23 cellular contexts compared by ENCODE assay signal in the genomic region with DNA sequence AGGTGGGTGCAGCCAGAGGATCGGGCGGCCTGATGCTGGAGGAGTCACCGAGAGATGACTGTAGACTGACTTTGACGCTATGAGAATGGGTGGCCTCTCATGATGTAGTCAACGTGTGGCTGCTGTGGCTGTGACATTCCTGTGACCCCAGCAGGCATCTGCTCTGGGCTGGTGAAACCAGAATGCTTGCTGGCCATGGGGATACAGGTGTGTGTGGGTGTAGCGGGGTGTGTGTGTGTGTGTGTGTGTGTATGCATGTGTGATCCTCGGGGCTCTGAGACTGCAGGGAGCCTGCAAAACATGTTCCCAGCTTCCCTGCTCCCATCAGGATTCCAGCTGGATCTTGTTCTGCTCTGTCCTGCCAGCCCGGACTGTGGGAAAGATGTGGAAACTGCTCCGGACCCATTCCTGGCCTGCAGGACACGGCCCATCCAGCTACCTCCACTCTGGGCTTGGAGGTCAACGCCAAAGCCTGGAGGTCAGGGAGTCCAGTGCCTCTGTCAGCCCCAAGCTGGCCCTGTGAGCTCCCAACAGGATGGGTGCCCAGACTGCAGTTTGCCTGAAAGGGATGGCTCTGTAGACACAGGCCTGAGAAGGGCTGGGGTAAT. TPM values are rescaled to one million over a fixed set of nuclear protein-coding genes. Genes with fewer than 3 reads are reported as not detected.
DNase-seq lines count a peak whose midpoint lies in the region; ATAC-seq and TF ChIP-seq lines count a peak whose summit lies in the region.
"Had no signal": no experiment of that assay in that cellular context is flagged by ENCODE, and none has a peak within 500 bp of the region (broad histone marks: within the 10 kb centered on the region; RNA-seq: fewer than 3 reads in every experiment).

No MANE protein-coding gene starts in this region.

- H3K4me1 ChIP-seq in RWPE2 (ENCODE audit: insufficient read depth, poor library complexity, severe bottlenecking) (peaks cover 7% of the 10 kb centered on the region), endodermal cell (ENCODE audit: control insufficient read depth, insufficient read depth, low read length) (no peaks in the 10 kb centered on the region), adrenal gland (replicated peaks in 1 of 2) (no peaks in the 10 kb centered on the region), gastrocnemius medialis (no peaks in the 10 kb centered on the region)
- H3K4me1 ChIP-seq: SJCRH30 had no signal

- TF ChIP-seq CTCF in GM12865 (IDR thresholded peaks at IDR 0.05; ENCODE audit: insufficient read depth, low read depth, low read length, missing control alignments) (no peak), RWPE2 (IDR thresholded peaks at IDR 0.05; ENCODE audit: poor library complexity, severe bottlenecking) (no peak), endodermal cell (conservative IDR thresholded peaks at IDR 0.05) (no peak), neural crest cell (conservative IDR thresholded peaks at IDR 0.05) (no peak), foreskin fibroblast (IDR thresholded peaks at IDR 0.05; ENCODE audit: low read depth, low read length) (no peak), adrenal gland (IDR thresholded peaks at IDR 0.05) (no peak), gastrocnemius medialis (IDR thresholded peaks at IDR 0.05 in 4 of 5, conservative IDR thresholded peaks at IDR 0.05 in 1 of 5) (no peak)

- no peak for TF ChIP-seq POLR2A in adrenal gland (IDR thresholded peaks at IDR 0.05)
- TF ChIP-seq POLR2A in gastrocnemius medialis (IDR thresholded peaks at IDR 0.05): no peak

- ATAC-seq in RWPE2 (ENCODE audit: low read depth) (no peak), gastrocnemius medialis (no peak)
- ATAC-seq: Panc1 had no signal

- H3K4me3 ChIP-seq in GM12865 (ENCODE audit: low read depth, low read length) (no peak overlapping the region), RWPE2 (ENCODE audit: severe bottlenecking) (no peak overlapping the region), endodermal cell (ENCODE audit: low read length) (no peak overlapping the region), foreskin fibroblast (ENCODE audit: low read depth in 1 of 2, low read length in 2 of 2) (no peak overlapping the region), adrenal gland (no peak overlapping the region), gastrocnemius medialis (no peak overlapping the region)
- H3K4me3 ChIP-seq: BLaER1 treated with 17β-estradiol and CSF1 and Interleukin-3, amounts not matched to agents 10 nM and 100 nM; SJCRH30 had no signal

- no peaks in the 10 kb centered on the region for H3K9me3 Mint-ChIP-seq in endodermal cell
- no peaks in the 10 kb centered on the region for H3K9me3 Mint-ChIP-seq in neural crest cell
- H3K9me3 Mint-ChIP-seq: CD4-positive, alpha-beta memory T cell had no signal

- H3K27me3 ChIP-seq in RWPE2 (ENCODE audit: insufficient read depth, poor library complexity, severe bottlenecking) (no peaks in the 10 kb centered on the region), endodermal cell (ENCODE audit: control insufficient read depth, insufficient read depth, low read length, poor library complexity, severe bottlenecking) (no peaks in the 10 kb centered on the region), adrenal gland (no peaks in the 10 kb centered on the region), gastrocnemius medialis (no peaks in the 10 kb centered on the region)
- H3K27me3 ChIP-seq: BLaER1 treated with 17β-estradiol and CSF1 and Interleukin-3, amounts not matched to agents 10 nM and 100 nM; SJCRH30 had no signal

- intact Hi-C loops in adrenal gland (cut with DNase I) (no loop called here), gastrocnemius medialis (cut with DNase I; ENCODE audit: low total_unique reads) (no loop called here)

- H3K36me3 ChIP-seq in RWPE2 (ENCODE audit: low read depth) (no peaks in the 10 kb centered on the region), endodermal cell (ENCODE audit: control insufficient read depth, insufficient read depth, low read length) (no peaks in the 10 kb centered on the region), adrenal gland (replicated peaks in 1 of 2) (no peaks in the 10 kb centered on the region), gastrocnemius medialis (no peaks in the 10 kb centered on the region)
- H3K36me3 ChIP-seq: BLaER1 treated with 17β-estradiol and CSF1 and Interleukin-3, amounts not matched to agents 10 nM and 100 nM; SJCRH30 had no signal

- no peak overlapping the region for H3K4me3 Mint-ChIP-seq in endodermal cell
- H3K4me3 Mint-ChIP-seq in neural crest cell: no peak overlapping the region
- H3K4me3 Mint-ChIP-seq: CD4-positive, alpha-beta memory T cell had no signal

- H3K4me1 Mint-ChIP-seq in endodermal cell (no peaks in the 10 kb centered on the region), neural crest cell (peaks cover 12% of the 10 kb centered on the region)

- no peaks in the 10 kb centered on the region for H3K9me3 ChIP-seq in RWPE2 (ENCODE audit: severe bottlenecking)
- no peaks in the 10 kb centered on the region for H3K9me3 ChIP-seq in endodermal cell (ENCODE audit: control insufficient read depth, low read length)
- H3K9me3 ChIP-seq in adrenal gland (replicated peaks in 1 of 3): no peaks in the 10 kb centered on the region
- H3K9me3 ChIP-seq in gastrocnemius medialis: no peaks in the 10 kb centered on the region
- H3K9me3 ChIP-seq: BLaER1 treated with 17β-estradiol and CSF1 and Interleukin-3, amounts not matched to agents 10 nM and 100 nM; SJCRH30 had no signal

- H3K27ac Mint-ChIP-seq in endodermal cell: no peak overlapping the region
- H3K27ac Mint-ChIP-seq in neural crest cell (ENCODE audit: unreplicated experiment): peak overlapping the region; percentile 87
- H3K27ac Mint-ChIP-seq: CD4-positive, alpha-beta memory T cell had no signal

- no peak overlapping the region for H3K27ac ChIP-seq in RWPE2 (ENCODE audit: poor library complexity, severe bottlenecking)
- no peak overlapping the region for H3K27ac ChIP-seq in endodermal cell (ENCODE audit: low read depth, low read length)
- no peak overlapping the region for H3K27ac ChIP-seq in adrenal gland
- no peak overlapping the region for H3K27ac ChIP-seq in gastrocnemius medialis
- H3K27ac ChIP-seq: 22Rv1; BLaER1 treated with 17β-estradiol and CSF1 and Interleukin-3, amounts not matched to agents 10 nM and 100 nM; KMS-11; SJCRH30 had no signal

- H3K27me3 Mint-ChIP-seq in endodermal cell (ENCODE audit: insufficient read depth) (no peaks in the 10 kb centered on the region), neural crest cell (ENCODE audit: low read depth) (no peaks in the 10 kb centered on the region)

- WGBS in endodermal cell (ENCODE audit: insufficient coverage in 1 of 2, insufficient read length in 1 of 2), 2 experiments: 92% methylated on average over 9 to 11 of the region's 11 CpGs
- 85 to 87% (median 86%) methylated on average over 7 to 11 of the region's 11 CpGs for WGBS in adrenal gland, 4 donors

- in situ Hi-C loops in gastrocnemius medialis (cut with MboI; ENCODE audit: low sequenced_read_pairs in 4 of 4): loop anchor here in 2 of 4 donors (10.0 kb wide), 1 partner anchor 101 kb away; no protein-coding TSS in a partner anchor

- peak; percentile 24 for DNase-seq in GM12865 (ENCODE audit: low read depth)
- DNase-seq in RWPE2 (ENCODE audit: low spot score): peak; percentile 55
- peak; percentile 44 for DNase-seq in endodermal cell
- DNase-seq in neural crest cell (ENCODE audit: low read depth, low spot score): no peak
- no peak for DNase-seq in foreskin fibroblast
- DNase-seq in activated gamma-delta T cell treated with Interleukin-2 at 50 U/mL for 16 hours: no peak
- no peak for DNase-seq in adrenal gland
- no peak for DNase-seq in gastrocnemius medialis
- DNase-seq: ACHN; CD4-positive, alpha-beta memory T cell; DND-41; GOT3; NCI-H1105; NCI-H146; NCI-H2029 treated with DMSO at 0.1 percent for 48 hours; NCI-H226; NCI-H510A treated with DMSO at 0.1 percent for 48 hours; NCI-H774; SJCRH30 had no signal

- no peaks in the 10 kb centered on the region for H3K36me3 Mint-ChIP-seq in endodermal cell (ENCODE audit: low read depth)
- H3K36me3 Mint-ChIP-seq in neural crest cell (ENCODE audit: low read depth): no peaks in the 10 kb centered on the region
- H3K36me3 Mint-ChIP-seq: CD4-positive, alpha-beta memory T cell had no signal

- H3K9ac ChIP-seq in endodermal cell (ENCODE audit: extremely low read depth, low read length, poor library complexity, severe bottlenecking): no peak overlapping the region
- H3K9ac ChIP-seq: BLaER1 treated with 17β-estradiol and CSF1 and Interleukin-3, amounts not matched to agents 10 nM and 100 nM; KMS-11 had no signal

RNA-seq across cellular contexts. Expression of gene HHIPL1, which starts 18.8 kb away (rescaled TPM):
- total RNA-seq in endodermal cell (1 to 10 TPM; 3.0 to 3.4 TPM), neural crest cell (2.3 and 2.5 TPM in 2 replicates), adrenal gland (1 to 10 TPM; 1.3 to 2.9 (median 1.7) TPM), gastrocnemius medialis (under 1 TPM; 0.07 to 0.82 (median 0.14) TPM)
- 1.8 TPM for polyA plus RNA-seq in endodermal cell (2013, experiment 1 of 2)
- 2.3 TPM for polyA plus RNA-seq in endodermal cell (2013, experiment 2 of 2)
- polyA plus RNA-seq in adrenal gland: under 1 TPM; 0.20 to 0.64 (median 0.51) TPM
- total RNA-seq: SJCRH30 had no signal
- polyA plus RNA-seq: CD4-positive, alpha-beta memory T cell had no signal

RNA-seq across cellular contexts. Expression of gene CCDC85C, which starts 22.1 kb away (rescaled TPM):
- total RNA-seq in endodermal cell (10 to 100 TPM; 32.8 to 45.8 TPM), neural crest cell (31.4 and 32.3 TPM in 2 replicates), adrenal gland (10 to 100 TPM; 21.6 to 59.0 (median 41.3) TPM), gastrocnemius medialis (10 to 100 TPM in 3 of 4 donors, 1 to 10 TPM in 1; 7.9 to 32.8 (median 15.4) TPM)
- polyA plus RNA-seq in endodermal cell (2013, experiment 1 of 2): 63.0 TPM
- polyA plus RNA-seq in endodermal cell (2013, experiment 2 of 2): 64.5 TPM
- polyA plus RNA-seq in adrenal gland: 10 to 100 TPM; 10.8 to 41.7 (median 23.4) TPM

RNA-seq across cellular contexts. Expression of gene CYP46A1, which starts 58.0 kb away (rescaled TPM):
- total RNA-seq in endodermal cell (under 1 TPM; 0.55 to 0.57 TPM), neural crest cell (3.0 and 3.6 TPM in 2 replicates), adrenal gland (1 to 10 TPM in 6 of 8 donors, under 1 TPM in 2; 0.85 to 3.2 (median 2.1) TPM), gastrocnemius medialis (1 to 10 TPM in 1 of 4 donors, under 1 TPM in 3; 0.18 to 2.2 (median 0.45) TPM)
- polyA plus RNA-seq in endodermal cell (2013, experiment 1 of 2): 4.1 TPM
- 4.8 TPM for polyA plus RNA-seq in endodermal cell (2013, experiment 2 of 2)
- polyA plus RNA-seq in adrenal gland: 1 to 10 TPM; 1.6 to 5.9 (median 3.0) TPM
- polyA plus RNA-seq: CD4-positive, alpha-beta memory T cell had no signal

Comparison
In these comparisons a context has a peak if more than half of its experiments do, and no peak if none do; other contexts are left out.
1. DNase-seq: peak in GM12865 (single experiment), RWPE2 (single experiment) and endodermal cell (single experiment); none in neural crest cell (single experiment), foreskin fibroblast (0 of 2), activated gamma-delta T cell treated with Interleukin-2 at 50 U/mL for 16 hours (single experiment), adrenal gland (0 of 7) and gastrocnemius medialis (0 of 2).